In the genomic region with DNA sequence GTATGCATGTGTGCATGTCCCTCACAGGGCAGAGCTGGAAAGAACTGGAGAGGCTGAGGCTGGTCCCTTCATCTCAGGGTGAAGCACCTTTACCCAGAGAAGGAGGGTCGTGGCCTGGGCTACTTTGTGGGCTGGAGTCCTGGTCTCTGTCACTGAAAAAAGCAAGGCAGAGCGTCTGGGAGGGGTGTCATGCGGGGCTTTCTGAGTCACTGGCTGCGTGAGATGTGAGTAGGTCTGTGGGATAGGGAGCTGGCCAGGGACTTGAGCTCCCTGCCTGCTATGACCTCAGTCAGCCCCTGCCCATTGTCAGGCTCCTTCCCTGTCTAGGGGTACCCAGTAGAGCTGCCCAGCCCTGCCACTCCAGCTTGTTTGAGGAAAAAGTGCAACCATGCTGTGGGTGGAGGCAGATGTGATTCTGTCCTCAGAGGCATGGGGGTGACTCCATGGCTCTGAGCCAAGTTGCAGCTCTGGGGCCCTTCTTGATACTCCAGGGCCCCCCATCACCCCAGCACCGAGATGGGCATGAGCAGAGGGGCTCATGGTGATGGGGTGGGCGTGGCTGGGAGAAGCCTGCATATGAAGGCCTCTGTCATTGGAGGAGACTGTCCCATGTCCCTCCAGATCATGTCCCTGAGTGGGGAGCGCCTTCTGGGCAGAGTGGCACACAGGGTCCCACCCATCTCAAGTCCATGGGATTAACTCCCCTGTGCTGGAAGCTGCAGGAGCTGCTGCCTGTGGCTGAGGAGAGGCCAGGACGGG, we compare ENCODE assay signal across 22 cellular contexts. TPM values are rescaled to one million over a fixed set of nuclear protein-coding genes. Genes with fewer than 3 reads are reported as not detected.
"Had no signal": no experiment of that assay in that cellular context is flagged by ENCODE, and none has a peak within 500 bp of the region (broad histone marks: within the 10 kb centered on the region; RNA-seq: fewer than 3 reads in every experiment).

No MANE protein-coding gene starts in this region.

- H3K4me1 Mint-ChIP-seq: endodermal cell had no signal

- H3K4me1 ChIP-seq: colonic mucosa, foreskin keratinocyte had no signal

- DNase-seq: activated CD4-positive, CD25-positive, alpha-beta regulatory T cell treated with anti-CD3 and anti-CD28 coated beads, Interleukin-2, amount 50 U/mL, for 72 hours; activated naive CD4-positive, alpha-beta T cell treated with anti-CD3 and anti-CD28 coated beads, Interleukin-2, amount 10 ng/mL, durations not matched to agents 7 days and 5 days; activated naive CD8-positive, alpha-beta T cell treated with anti-CD3 and anti-CD28 coated beads, Interleukin-2, amount 50 U/mL, for 24 hours; activated T-cell treated with anti-CD3 and anti-CD28 coated beads, Interleukin-2, amount 50 U/mL, for 24 hours; aorta; colonic mucosa; endodermal cell; foreskin keratinocyte; hippocampal formation; natural killer cell; upper lobe of left lung had no signal

- H3K36me3 Mint-ChIP-seq: natural killer cell had no signal

- H3K9me3 Mint-ChIP-seq: activated naive CD8-positive, alpha-beta T cell treated with anti-CD3 and anti-CD28 coated beads, Interleukin-2, amount 50 U/mL, for 24 hours; activated T-cell treated with anti-CD3 and anti-CD28 coated beads, Interleukin-2, amount 50 U/mL, for 24 hours; central memory CD8-positive, alpha-beta T cell; natural killer cell had no signal

- H3K9me3 ChIP-seq: colonic mucosa, upper lobe of left lung had no signal

- H3K27me3 ChIP-seq: colonic mucosa, upper lobe of left lung had no signal

- ATAC-seq: activated naive CD8-positive, alpha-beta T cell treated with anti-CD3 and anti-CD28 coated beads, Interleukin-2, amount 50 U/mL, for 24 hours; foreskin keratinocyte; natural killer cell had no signal

- H3K27ac Mint-ChIP-seq: activated naive CD4-positive, alpha-beta T cell treated with anti-CD3 and anti-CD28 coated beads, Interleukin-2, amount 10 ng/mL, durations not matched to agents 7 days and 5 days; activated naive CD8-positive, alpha-beta T cell treated with anti-CD3 and anti-CD28 coated beads, Interleukin-2, amount 50 U/mL, for 24 hours; activated T-cell treated with anti-CD3 and anti-CD28 coated beads, Interleukin-2, amount 50 U/mL, for 24 hours; activated T-helper 2 cell treated with anti-CD3 and anti-CD28 coated beads, Interferon-gamma antibody, Interleukin-2, Interleukin-4, amounts not matched to agents 10 μg/mL and 5 μg/mL and 100 μg/mL, durations not matched to agents 14 hours and 24 hours and 36 hours; endodermal cell; natural killer cell; progenitor cell of endocrine pancreas; stimulated activated naive CD8-positive, alpha-beta T cell treated with anti-CD3 and anti-CD28 coated beads, Interleukin-15, Interleukin-2, amounts not matched to agents 100 ng/mL and 50 ng/mL, for 24 hours; T-helper 1 cell treated with Interleukin-12 subunit alpha and Interleukin-12 subunit beta and Interleukin-4 antibody, amounts not matched to agents 30 μg/mL and 1 μg/mL, for 36 hours had no signal

- H3K27ac ChIP-seq: colonic mucosa, epithelial cell of prostate, foreskin keratinocyte, skin epidermis, upper lobe of left lung, VCaP had no signal

- H3K4me3 ChIP-seq: colonic mucosa, lung, skin epidermis, upper lobe of left lung had no signal

- H3K36me3 ChIP-seq: colonic mucosa, upper lobe of left lung had no signal

- H3K4me3 Mint-ChIP-seq: activated naive CD4-positive, alpha-beta T cell treated with anti-CD3 and anti-CD28 coated beads, Interleukin-2, amount 10 ng/mL, durations not matched to agents 7 days and 5 days; activated naive CD8-positive, alpha-beta T cell treated with anti-CD3 and anti-CD28 coated beads, Interleukin-2, amount 50 U/mL, for 24 hours; activated T-cell treated with anti-CD3 and anti-CD28 coated beads, Interleukin-2, amount 50 U/mL, for 24 hours; central memory CD8-positive, alpha-beta T cell; endodermal cell; natural killer cell; stimulated activated naive CD8-positive, alpha-beta T cell treated with anti-CD3 and anti-CD28 coated beads, Interleukin-15, Interleukin-2, amounts not matched to agents 100 ng/mL and 50 ng/mL, for 24 hours; T-helper 1 cell treated with Interleukin-12 subunit alpha and Interleukin-12 subunit beta and Interleukin-4 antibody, amounts not matched to agents 30 μg/mL and 1 μg/mL, for 36 hours had no signal

- H3K27me3 Mint-ChIP-seq: activated T-cell treated with anti-CD3 and anti-CD28 coated beads, Interleukin-2, amount 50 U/mL, for 24 hours; central memory CD8-positive, alpha-beta T cell; stimulated activated naive CD8-positive, alpha-beta T cell treated with anti-CD3 and anti-CD28 coated beads, Interleukin-15, Interleukin-2, amounts not matched to agents 100 ng/mL and 50 ng/mL, for 24 hours had no signal

RNA-seq across cellular contexts. Expression of gene KCNQ1, which starts 27.8 kb away (rescaled TPM):
- total RNA-seq: fibroblast of lung, foreskin keratinocyte had no signal

RNA-seq across cellular contexts. Expression of gene TRPM5, which starts 28.3 kb away (rescaled TPM):
- total RNA-seq: activated T-helper 2 cell treated with anti-CD3 and anti-CD28 coated beads, Interferon-gamma antibody, Interleukin-2, Interleukin-4, amounts not matched to agents 10 μg/mL and 5 μg/mL and 100 μg/mL, durations not matched to agents 14 hours and 24 hours and 36 hours; aorta; fibroblast of lung; foreskin keratinocyte; natural killer cell; temporal lobe; upper lobe of left lung had no signal
